8 cellular contexts compared by ENCODE assay signal in the genomic region with DNA sequence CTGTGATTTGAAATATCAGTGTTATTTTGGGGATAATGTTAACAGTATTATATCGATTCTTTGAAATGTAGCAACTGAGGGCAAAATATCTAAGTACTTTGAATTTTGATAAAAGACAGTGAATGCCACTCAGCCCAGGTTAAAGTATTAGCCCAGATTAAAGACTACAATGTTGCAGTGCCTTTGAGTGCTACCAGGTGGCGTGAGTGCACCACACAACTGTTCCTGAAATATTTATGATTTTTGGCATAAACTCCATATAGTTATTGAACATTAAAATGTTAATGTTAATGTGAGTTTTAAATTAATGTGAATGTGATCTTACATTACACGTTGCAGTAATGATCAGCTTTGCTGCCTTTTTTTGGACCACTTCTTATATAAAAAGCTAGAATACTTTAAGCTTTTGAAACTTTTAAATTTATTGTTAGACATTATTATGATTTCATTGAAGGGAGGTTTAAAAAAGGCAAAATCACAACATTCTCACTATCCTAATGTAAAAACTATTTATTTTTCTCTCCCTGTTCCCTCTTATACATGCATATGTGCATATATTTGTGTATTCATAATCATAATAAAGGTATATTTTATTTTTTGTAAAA. TPM values are rescaled to one million over a fixed set of nuclear protein-coding genes. Genes with fewer than 3 reads are reported as not detected.
DNase-seq lines count a peak whose midpoint lies in the region; ATAC-seq and TF ChIP-seq lines count a peak whose summit lies in the region.

No MANE protein-coding gene starts in this region.

- no peaks in the 10 kb centered on the region for H3K4me1 Mint-ChIP-seq in type B pancreatic cell (ENCODE audit: unreplicated experiment)
- H3K4me1 Mint-ChIP-seq in T-helper 2 cell treated with Interferon-gamma antibody and Interleukin-4, amounts not matched to agents 5 μg/mL and 100 μg/mL, for 36 hours (ENCODE audit: low read depth), result no peaks in the 10 kb centered on the region

- no peak overlapping the region for H2AFZ ChIP-seq in OCI-LY3 (ENCODE audit: low read depth, low read length)

- peak; percentile 65 for ATAC-seq in HG03139 (IDR thresholded peaks at IDR 0.05; ENCODE audit: unreplicated experiment)

- no peak overlapping the region for H3K27ac Mint-ChIP-seq in type B pancreatic cell
- no peak overlapping the region for H3K27ac Mint-ChIP-seq in T-helper 2 cell treated with Interferon-gamma antibody and Interleukin-4, amounts not matched to agents 5 μg/mL and 100 μg/mL, for 36 hours

- in situ Hi-C loops in astrocyte of the cerebellum (cut with HindIII; ENCODE audit: low sequenced_read_pairs), result no loop called here

- H3K4me3 Mint-ChIP-seq in type B pancreatic cell, result no peak overlapping the region
- H3K4me3 Mint-ChIP-seq in T-helper 2 cell treated with Interferon-gamma antibody and Interleukin-4, amounts not matched to agents 5 μg/mL and 100 μg/mL, for 36 hours, result no peak overlapping the region

- H3K27me3 Mint-ChIP-seq in type B pancreatic cell, result no peaks in the 10 kb centered on the region
- H3K27me3 Mint-ChIP-seq in T-helper 2 cell treated with Interferon-gamma antibody and Interleukin-4, amounts not matched to agents 5 μg/mL and 100 μg/mL, for 36 hours (ENCODE audit: low read depth), result no peaks in the 10 kb centered on the region

- DNase-seq in stimulated activated CD4-positive, alpha-beta T cell treated with anti-CD3 and anti-CD28 coated beads, Interleukin-1b, Interleukin-23, amount 100 ng/mL, for 4 hours (ENCODE audit: low read depth in 2 of 2), result peak; percentile 12 to 23
- DNase-seq in stimulated activated CD4-positive, alpha-beta T cell treated with anti-CD3 and anti-CD28 coated beads, Interleukin-1b, Interleukin-23, amount 100 ng/mL, for 48 hours, result no peak
- DNase-seq in astrocyte of the cerebellum (ENCODE audit: low read depth), result peak; percentile 15
- no peak for DNase-seq in kidney epithelial cell (ENCODE audit: low read depth)
- no peak for DNase-seq in type B pancreatic cell (ENCODE audit: extremely low spot score, unreplicated experiment)
- DNase-seq in T-helper 2 cell treated with Interferon-gamma antibody and Interleukin-4, amounts not matched to agents 5 μg/mL and 100 μg/mL, for 36 hours (ENCODE audit: low spot score), result no peak

- no peaks in the 10 kb centered on the region; the same call in 1 of the 2 replicates for H3K79me2 ChIP-seq in OCI-LY3 (ENCODE audit: low read length)

- no peaks in the 10 kb centered on the region for H3K4me1 ChIP-seq in OCI-LY3 (ENCODE audit: low read length)

- H3K9me3 Mint-ChIP-seq in type B pancreatic cell, result no peaks in the 10 kb centered on the region
- H3K9me3 Mint-ChIP-seq in T-helper 2 cell treated with Interferon-gamma antibody and Interleukin-4, amounts not matched to agents 5 μg/mL and 100 μg/mL, for 36 hours, result no peaks in the 10 kb centered on the region

- peaks cover 58% of the 10 kb centered on the region for H3K36me3 Mint-ChIP-seq in type B pancreatic cell
- peaks cover 27% of the 10 kb centered on the region for H3K36me3 Mint-ChIP-seq in T-helper 2 cell treated with Interferon-gamma antibody and Interleukin-4, amounts not matched to agents 5 μg/mL and 100 μg/mL, for 36 hours (ENCODE audit: low read depth)

- H3K27me3 ChIP-seq in OCI-LY3 (ENCODE audit: low read depth, low read length) (no peaks in the 10 kb centered on the region), kidney epithelial cell (ENCODE audit: control insufficient read depth, insufficient read depth, low read length) (no peaks in the 10 kb centered on the region)

- no peak overlapping the region for H3K27ac ChIP-seq in OCI-LY3 (ENCODE audit: low read length)

- no peaks in the 10 kb centered on the region for H4K20me1 ChIP-seq in OCI-LY3 (ENCODE audit: insufficient read depth, low read length)

- peak; percentile 86 for TF ChIP-seq CTCF in OCI-LY3 (IDR thresholded peaks at IDR 0.05; ENCODE audit: low read depth, low read length)
- TF ChIP-seq CTCF in astrocyte of the cerebellum (IDR thresholded peaks at IDR 0.05; ENCODE audit: low read depth, low read length, missing control alignments), result peak; percentile 88
- TF ChIP-seq CTCF in kidney epithelial cell (IDR thresholded peaks at IDR 0.05; ENCODE audit: insufficient read depth, low read length, poor library complexity, severe bottlenecking), result peak; percentile 82
- peak; percentile 89 for TF ChIP-seq CTCF in type B pancreatic cell (conservative IDR thresholded peaks at IDR 0.05)

- peaks cover 24% of the 10 kb centered on the region for H3K36me3 ChIP-seq in OCI-LY3 (replicated peaks; ENCODE audit: low read depth, low read length)
- H3K36me3 ChIP-seq in kidney epithelial cell (ENCODE audit: control insufficient read depth, insufficient read depth, low read length), result no peaks in the 10 kb centered on the region

- H3K9ac ChIP-seq in OCI-LY3 (ENCODE audit: low read length), result no peak overlapping the region

- H3K4me2 ChIP-seq in OCI-LY3 (ENCODE audit: low read length), result no peak overlapping the region

- no peak overlapping the region for H3K4me3 ChIP-seq in OCI-LY3 (ENCODE audit: low read length)
- no peak overlapping the region for H3K4me3 ChIP-seq in astrocyte of the cerebellum (ENCODE audit: low read depth, low read length)
- no peak overlapping the region for H3K4me3 ChIP-seq in kidney epithelial cell (ENCODE audit: low read depth, low read length)

- no peaks in the 10 kb centered on the region for H3K9me3 ChIP-seq in OCI-LY3 (ENCODE audit: insufficient read depth, low read length)

RNA-seq across cellular contexts. Expression of a gene that starts 22.5 kb away (rescaled TPM):
- total RNA-seq in kidney epithelial cell (65.8 and 93.3 TPM in 2 replicates), type B pancreatic cell (ENCODE audit: low replicate concordance) (41.1 and 92.0 TPM in 2 replicates)

RNA-seq across cellular contexts. Expression of a gene that starts 36.9 kb away (rescaled TPM):
- total RNA-seq in kidney epithelial cell (1.3 and 1.9 TPM in 2 replicates), type B pancreatic cell (ENCODE audit: low replicate concordance) (2.5 and 3.4 TPM in 2 replicates)

RNA-seq across cellular contexts. Expression of a gene that starts 46.9 kb away (rescaled TPM):
- total RNA-seq in kidney epithelial cell (19.3 and 24.7 TPM in 2 replicates), type B pancreatic cell (ENCODE audit: low replicate concordance) (30.6 and 40.3 TPM in 2 replicates)

RNA-seq across cellular contexts. Expression of a gene that starts 46.9 kb away (rescaled TPM):
- not detected in 2 replicates for total RNA-seq in kidney epithelial cell
- 0.36 TPM in 1 of 2 replicates, not detected in the other for total RNA-seq in type B pancreatic cell (ENCODE audit: low replicate concordance)

Comparison
In these comparisons a context has a peak if more than half of its experiments do, and no peak if none do; other contexts are left out.
1. DNase-seq: peak in stimulated activated CD4-positive, alpha-beta T cell treated with anti-CD3 and anti-CD28 coated beads, Interleukin-1b, Interleukin-23, amount 100 ng/mL, for 4 hours (2 of 2) and astrocyte of the cerebellum (single experiment); none in stimulated activated CD4-positive, alpha-beta T cell treated with anti-CD3 and anti-CD28 coated beads, Interleukin-1b, Interleukin-23, amount 100 ng/mL, for 48 hours (single experiment), kidney epithelial cell (single experiment), type B pancreatic cell (single experiment) and T-helper 2 cell treated with Interferon-gamma antibody and Interleukin-4, amounts not matched to agents 5 μg/mL and 100 μg/mL, for 36 hours (single experiment).
2. Peak in every context shown above with its lines, with median percentiles within 50 percentile points of each other: CTCF ChIP-seq.